ENCODE assay signal across 8 cellular contexts in genomic region chr9:110152704-110153374, GRCh38. TPM values are rescaled to one million over a fixed set of nuclear protein-coding genes. Genes with fewer than 3 reads are reported as not detected.
A peak's percentile ranks its signal among the peaks of the same experiment; 100 is the strongest.
DNase-seq lines count a peak whose midpoint lies in the region; ATAC-seq and TF ChIP-seq lines count a peak whose summit lies in the region.

No MANE protein-coding gene starts in this region.

- H3K18ac ChIP-seq in neuronal stem cell (ENCODE audit: low read length): peak overlapping the region; percentile 63

- no peak overlapping the region for H2BK120ac ChIP-seq in neuronal stem cell (ENCODE audit: low read depth, low read length)

- H2AK5ac ChIP-seq in neuronal stem cell (ENCODE audit: low read depth, low read length): no peak overlapping the region

- WGBS in neuronal stem cell (ENCODE audit: extremely low coverage in 2 of 2, insufficient read length in 2 of 2, insufficient replicate concordance in 1 of 2), 2 donors: no CpG with 5 or more reads among the region's 3 CpGs

- peak; percentile 72 for TF ChIP-seq CTCF in cardiac muscle cell (IDR thresholded peaks at IDR 0.05; ENCODE audit: low read depth, low read length)
- peak; percentile 87 for TF ChIP-seq CTCF in RWPE2 (IDR thresholded peaks at IDR 0.05; ENCODE audit: poor library complexity, severe bottlenecking)

- no peak overlapping the region for H3K9ac ChIP-seq in neuronal stem cell (ENCODE audit: low read depth, low read length, poor library complexity)

- intact Hi-C loops in Right ventricle myocardium inferior (cut with DNase I): loop anchor here (1.0 to 10.0 kb wide), 4 partner anchors 86 to 578 kb away; no protein-coding TSS in a partner anchor

- ATAC-seq in Right ventricle myocardium inferior: no peak
- ATAC-seq in RWPE2 (ENCODE audit: low read depth): peak; percentile 62
- peak; percentile 45 for ATAC-seq in esophagus mucosa
- ATAC-seq in GM18861 (IDR thresholded peaks at IDR 0.05; ENCODE audit: unreplicated experiment): no peak

- H3K79me1 ChIP-seq in neuronal stem cell (ENCODE audit: low read depth, low read length): no peaks in the 10 kb centered on the region

- no peak overlapping the region for H4K8ac ChIP-seq in neuronal stem cell (ENCODE audit: low read depth, low read length)

- H3K4ac ChIP-seq in neuronal stem cell (ENCODE audit: low read length): no peak overlapping the region

- no peaks in the 10 kb centered on the region for H3K36me3 ChIP-seq in cardiac muscle cell
- H3K36me3 ChIP-seq in RWPE2 (ENCODE audit: low read depth): peaks cover 63% of the 10 kb centered on the region
- peaks cover 6 to 60% of the 10 kb centered on the region in 2 donors for H3K36me3 ChIP-seq in neuronal stem cell (replicated peaks in 1 of 2; ENCODE audit: control insufficient read depth in 2 of 2, insufficient read depth in 2 of 2, low read length in 2 of 2)

- H3K4me3 ChIP-seq in cardiac muscle cell: no peak overlapping the region
- no peak overlapping the region for H3K4me3 ChIP-seq in RWPE2 (ENCODE audit: severe bottlenecking)
- H3K4me3 ChIP-seq in neuronal stem cell (ENCODE audit: low read length in 2 of 2): no peak overlapping the region

- H3K4me2 ChIP-seq in neuronal stem cell (ENCODE audit: insufficient read depth, low read length, poor library complexity, severe bottlenecking): no peak overlapping the region

- no peak overlapping the region for H2BK15ac ChIP-seq in neuronal stem cell (ENCODE audit: low read length)

- H3K4me1 ChIP-seq in cardiac muscle cell (ENCODE audit: low read depth) (peaks cover 1% of the 10 kb centered on the region), RWPE2 (ENCODE audit: insufficient read depth, poor library complexity, severe bottlenecking) (peaks cover 3% of the 10 kb centered on the region), neuronal stem cell (ENCODE audit: control insufficient read depth in 2 of 2, insufficient read depth in 1 of 2, low read depth in 1 of 2, low read length in 2 of 2) (peaks cover 4 to 5% of the 10 kb centered on the region in 2 donors)

- no peak overlapping the region for H2BK12ac ChIP-seq in neuronal stem cell (ENCODE audit: low read length)

- peak; percentile 71 to 74 for DNase-seq in cardiac muscle cell (ENCODE audit: low read depth in 1 of 2, low spot score in 1 of 2)
- DNase-seq in Right ventricle myocardium inferior (ENCODE audit: missing footprints): no peak
- DNase-seq in LoVo (ENCODE audit: low spot score): peak; percentile 32
- no peak for DNase-seq in RWPE2 (ENCODE audit: low spot score)
- peak; percentile 65 for DNase-seq in neuronal stem cell (ENCODE audit: low spot score)
- DNase-seq in central memory CD4-positive, alpha-beta T cell: no peak

- H4K91ac ChIP-seq in neuronal stem cell (ENCODE audit: low read depth, low read length, poor library complexity): no peak overlapping the region

- no peak overlapping the region for H3K14ac ChIP-seq in neuronal stem cell (ENCODE audit: low read length)

- no peak overlapping the region for H3K27ac ChIP-seq in cardiac muscle cell
- no peak overlapping the region for H3K27ac ChIP-seq in RWPE2 (ENCODE audit: poor library complexity, severe bottlenecking)
- H3K27ac ChIP-seq in neuronal stem cell (replicated peaks; ENCODE audit: low read length): no peak overlapping the region

- H2BK5ac ChIP-seq in neuronal stem cell (ENCODE audit: low read length): no peak overlapping the region

- H3K27me3 ChIP-seq in cardiac muscle cell (no peaks in the 10 kb centered on the region), RWPE2 (ENCODE audit: insufficient read depth, poor library complexity, severe bottlenecking) (no peaks in the 10 kb centered on the region), neuronal stem cell (ENCODE audit: control insufficient read depth in 3 of 3, insufficient read depth in 3 of 3, low read depth in 1 of 3, low read length in 3 of 3) (no peaks in the 10 kb centered on the region)

- no peak overlapping the region for H2AFZ ChIP-seq in neuronal stem cell (ENCODE audit: low read length)

- H3K23ac ChIP-seq in neuronal stem cell (ENCODE audit: low read depth, low read length, poor library complexity): no peak overlapping the region

- H3K9me3 ChIP-seq in cardiac muscle cell (ENCODE audit: low read depth) (no peaks in the 10 kb centered on the region), RWPE2 (ENCODE audit: severe bottlenecking) (no peaks in the 10 kb centered on the region), neuronal stem cell (replicated peaks in 1 of 2; ENCODE audit: control insufficient read depth in 2 of 2, insufficient read depth in 1 of 2, low read depth in 1 of 2, low read length in 2 of 2) (peaks cover 4 to 17% of the 10 kb centered on the region in 2 donors)

RNA-seq across cellular contexts. Expression of gene C9orf152, which starts 55.1 kb away (rescaled TPM):
- total RNA-seq in cardiac muscle cell: not detected in 2 replicates
- not detected in 2 replicates for polyA plus RNA-seq in cardiac muscle cell
- total RNA-seq in Right ventricle myocardium inferior: not detected
- total RNA-seq in esophagus mucosa: 0.60 TPM
- not detected for polyA plus RNA-seq in neuronal stem cell (2013, experiment 1 of 2)
- not detected for polyA plus RNA-seq in neuronal stem cell (2013, experiment 2 of 2)

Comparison
In these comparisons a context has a peak if more than half of its experiments do, and no peak if none do; other contexts are left out.
1. DNase-seq: peak in cardiac muscle cell (2 of 2), LoVo (single experiment) and neuronal stem cell (single experiment); none in Right ventricle myocardium inferior (single experiment), RWPE2 (single experiment) and central memory CD4-positive, alpha-beta T cell (single experiment).
2. ATAC-seq: peak in RWPE2 (single experiment) and esophagus mucosa (single experiment); none in Right ventricle myocardium inferior (single experiment) and GM18861 (single experiment).